ENCODE assay signal across 2 cellular contexts in the genomic region with DNA sequence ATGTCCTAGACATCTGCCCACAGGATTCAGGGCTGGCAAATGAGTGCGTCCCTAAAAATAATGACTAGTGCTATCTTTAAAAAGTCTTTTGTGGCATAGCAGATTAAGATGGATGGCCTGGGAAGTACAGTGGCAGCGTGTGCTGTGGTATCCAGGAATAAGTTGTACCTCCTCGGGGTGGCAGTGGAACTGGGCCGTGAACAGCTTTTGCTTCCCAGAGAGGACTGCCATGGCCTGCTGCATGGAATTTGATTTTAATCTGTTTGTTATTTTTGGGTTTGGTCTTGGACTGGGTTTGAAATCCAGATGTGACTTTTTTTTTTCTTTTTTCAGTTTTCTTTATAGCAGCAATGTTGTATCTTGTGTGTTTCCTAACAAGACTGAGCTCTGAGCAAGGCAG.
TF ChIP-seq lines count a peak whose summit lies in the region.

No MANE protein-coding gene starts in this region.

TF ChIP-seq in SK-N-SH, 30 proteins besides CTCF, POLR2A, EP300 and RAD21 (continued from another document):
- TF ChIP-seq MAX (IDR thresholded peaks at IDR 0.05; ENCODE audit: low read depth) (no peak), TAF1 (IDR thresholded peaks at IDR 0.05; ENCODE audit: borderline replicate concordance, low read depth, low read length) (no peak), RFX5 (IDR thresholded peaks at IDR 0.05; ENCODE audit: low read length) (no peak), TCF12 (IDR thresholded peaks at IDR 0.05) (no peak), RXRA (IDR thresholded peaks at IDR 0.05; ENCODE audit: borderline replicate concordance, low read depth) (no peak), NRF1 (IDR thresholded peaks at IDR 0.05; ENCODE audit: low read depth, low read length) (no peak)
- TF ChIP-seq, protein P1, sequence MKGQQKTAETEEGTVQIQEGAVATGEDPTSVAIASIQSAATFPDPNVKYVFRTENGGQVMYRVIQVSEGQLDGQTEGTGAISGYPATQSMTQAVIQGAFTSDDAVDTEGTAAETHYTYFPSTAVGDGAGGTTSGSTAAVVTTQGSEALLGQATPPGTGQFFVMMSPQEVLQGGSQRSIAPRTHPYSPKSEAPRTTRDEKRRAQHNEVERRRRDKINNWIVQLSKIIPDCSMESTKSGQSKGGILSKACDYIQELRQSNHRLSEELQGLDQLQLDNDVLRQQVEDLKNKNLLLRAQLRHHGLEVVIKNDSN (IDR thresholded peaks at IDR 0.05; ENCODE audit: borderline replicate concordance, low read depth), result no peak
TF ChIP-seq in SK-N-SH: peak in this region for 0.

TF ChIP-seq in SK-N-SH treated with all-trans-retinoic acid at 6 μM for 48 hours, 23 proteins besides CTCF, POLR2A, EP300 and RAD21 (continued from another document):
- TF ChIP-seq TSHZ2 (CRISPR knock-in tag; IDR thresholded peaks at IDR 0.05) (no peak), ARNTL (CRISPR knock-in tag; IDR thresholded peaks at IDR 0.05; ENCODE audit: borderline replicate concordance, low read depth) (no peak), ZC3H10 (CRISPR knock-in tag; IDR thresholded peaks at IDR 0.05) (no peak), ZNF565 (CRISPR knock-in tag; conservative IDR thresholded peaks at IDR 0.05; ENCODE audit: low read depth) (no peak), ESRRG (CRISPR knock-in tag; IDR thresholded peaks at IDR 0.05) (no peak), ZFP30 (CRISPR knock-in tag; IDR thresholded peaks at IDR 0.05) (no peak), RARB (CRISPR knock-in tag; IDR thresholded peaks at IDR 0.05) (no peak), BACH2 (CRISPR knock-in tag; IDR thresholded peaks at IDR 0.05; ENCODE audit: borderline replicate concordance) (no peak)
- TF ChIP-seq, protein P2, sequence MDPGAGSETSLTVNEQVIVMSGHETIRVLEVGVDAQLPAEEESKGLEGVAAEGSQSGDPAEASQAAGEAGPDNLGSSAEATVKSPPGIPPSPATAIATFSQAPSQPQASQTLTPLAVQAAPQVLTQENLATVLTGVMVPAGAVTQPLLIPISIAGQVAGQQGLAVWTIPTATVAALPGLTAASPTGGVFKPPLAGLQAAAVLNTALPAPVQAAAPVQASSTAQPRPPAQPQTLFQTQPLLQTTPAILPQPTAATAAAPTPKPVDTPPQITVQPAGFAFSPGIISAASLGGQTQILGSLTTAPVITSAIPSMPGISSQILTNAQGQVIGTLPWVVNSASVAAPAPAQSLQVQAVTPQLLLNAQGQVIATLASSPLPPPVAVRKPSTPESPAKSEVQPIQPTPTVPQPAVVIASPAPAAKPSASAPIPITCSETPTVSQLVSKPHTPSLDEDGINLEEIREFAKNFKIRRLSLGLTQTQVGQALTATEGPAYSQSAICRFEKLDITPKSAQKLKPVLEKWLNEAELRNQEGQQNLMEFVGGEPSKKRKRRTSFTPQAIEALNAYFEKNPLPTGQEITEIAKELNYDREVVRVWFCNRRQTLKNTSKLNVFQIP (CRISPR knock-in tag; IDR thresholded peaks at IDR 0.05; ENCODE audit: borderline replicate concordance, low read depth), result no peak
